ENCODE assay signal across 8 cellular contexts in genomic region chr9:20356392-20357206, GRCh38.
DNase-seq lines count a peak whose midpoint lies in the region; TF ChIP-seq lines count a peak whose summit lies in the region.

No MANE protein-coding gene starts in this region.

- H3K36me3 Mint-ChIP-seq in HFFc6 (ENCODE audit: low read depth), result peaks cover 7% of the 10 kb centered on the region; the same call in 1 of the 2 replicates
- H3K36me3 Mint-ChIP-seq in endothelial cell (ENCODE audit: low read depth, unreplicated experiment), result no peaks in the 10 kb centered on the region
- peaks cover 0 to 2% of the 10 kb centered on the region in 2 donors for H3K36me3 Mint-ChIP-seq in CD14-positive monocyte

- H3K4me1 ChIP-seq in mesodermal cell (ENCODE audit: control insufficient read depth, insufficient read depth, low read length, poor library complexity, severe bottlenecking), result peaks cover 52% of the 10 kb centered on the region

- H3K4me3 Mint-ChIP-seq in HFFc6 (peak overlapping the region; percentile 83), endothelial cell (ENCODE audit: unreplicated experiment) (peak overlapping the region; percentile 60), CD14-positive monocyte (no peak overlapping the region)

- TF ChIP-seq CTCF in HFFc6 (IDR thresholded peaks at IDR 0.05), result peak; percentile 80
- TF ChIP-seq CTCF in endothelial cell (IDR thresholded peaks at IDR 0.05; ENCODE audit: unreplicated experiment), result peak; percentile 23
- TF ChIP-seq CTCF in CD14-positive monocyte (IDR thresholded peaks at IDR 0.05), result no peak

- DNase-seq in ELF-1 (ENCODE audit: low read depth, low spot score), result peak; percentile 84
- peak; percentile 80 for DNase-seq in HFFc6
- DNase-seq in NCI-H2196 (lab: John Stamatoyannopoulos, UW; ENCODE audit: unreplicated experiment), result peak; percentile 71
- DNase-seq in activated CD4-positive, alpha-beta T cell treated with anti-CD3 and anti-CD28 coated beads, Interleukin-2, amount 50 U/mL, for 48 hours, result peak; percentile 45 to 63
- peak; percentile 70 for DNase-seq in endothelial cell (ENCODE audit: low spot score)
- DNase-seq in stimulated activated CD8-positive, alpha-beta memory T cell treated with anti-CD3 and anti-CD28 coated beads, Interleukin-15, amount 100 ng/mL, for 4 hours (ENCODE audit: low read depth in 2 of 2), result peak; percentile 2 to 10
- DNase-seq in CD14-positive monocyte (ENCODE audit: low spot score), result no peak

- H3K9me3 Mint-ChIP-seq in HFFc6 (no peaks in the 10 kb centered on the region), endothelial cell (ENCODE audit: unreplicated experiment) (no peaks in the 10 kb centered on the region), CD14-positive monocyte (no peaks in the 10 kb centered on the region)

- 3 to 12% methylated on average over 7 of the region's 10 CpGs for WGBS in mesodermal cell (ENCODE audit: insufficient coverage in 2 of 2), 2 experiments

- peaks cover 14% of the 10 kb centered on the region for H3K36me3 ChIP-seq in mesodermal cell (ENCODE audit: control insufficient read depth, insufficient read depth, low read length)

- H3K27me3 Mint-ChIP-seq in HFFc6 (ENCODE audit: insufficient read depth) (no peaks in the 10 kb centered on the region; the same call in 1 of the 2 replicates), endothelial cell (ENCODE audit: unreplicated experiment) (no peaks in the 10 kb centered on the region), CD14-positive monocyte (ENCODE audit: low read depth in 3 of 3) (peaks cover 0 to 3% (median 2%) of the 10 kb centered on the region in 3 donors)

- H3K4me1 Mint-ChIP-seq in HFFc6 (ENCODE audit: low read depth) (peaks cover 71% of the 10 kb centered on the region), endothelial cell (ENCODE audit: unreplicated experiment) (peaks cover 39% of the 10 kb centered on the region), CD14-positive monocyte (peaks cover 4% of the 10 kb centered on the region)

- H3K27ac Mint-ChIP-seq in HFFc6 (peak overlapping the region; percentile 90), endothelial cell (ENCODE audit: unreplicated experiment) (peak overlapping the region; percentile 68), CD14-positive monocyte (peak overlapping the region in 1 of 7 donors; percentile 31)

- no peaks in the 10 kb centered on the region for H3K9me3 ChIP-seq in mesodermal cell (ENCODE audit: control insufficient read depth, low read length)

- peak overlapping the region; percentile 74 for H3K27ac ChIP-seq in mesodermal cell (ENCODE audit: low read depth, low read length, severe bottlenecking)

- H3K4me3 ChIP-seq in mesodermal cell (ENCODE audit: extremely low read depth, insufficient read depth, low read length, poor library complexity, severe bottlenecking), result no peak overlapping the region

- intact Hi-C loops in CD14-positive monocyte (cut with micrococcal nuclease), result no loop called here

Comparison
In these comparisons a context has a peak if more than half of its experiments do, and no peak if none do; other contexts are left out.
1. H3K4me3 Mint-ChIP-seq: peak in HFFc6 (single experiment) and endothelial cell (single experiment); none in CD14-positive monocyte (0 of 2).